Comparison of ENCODE assay signal across 3 cellular contexts in the genomic region with DNA sequence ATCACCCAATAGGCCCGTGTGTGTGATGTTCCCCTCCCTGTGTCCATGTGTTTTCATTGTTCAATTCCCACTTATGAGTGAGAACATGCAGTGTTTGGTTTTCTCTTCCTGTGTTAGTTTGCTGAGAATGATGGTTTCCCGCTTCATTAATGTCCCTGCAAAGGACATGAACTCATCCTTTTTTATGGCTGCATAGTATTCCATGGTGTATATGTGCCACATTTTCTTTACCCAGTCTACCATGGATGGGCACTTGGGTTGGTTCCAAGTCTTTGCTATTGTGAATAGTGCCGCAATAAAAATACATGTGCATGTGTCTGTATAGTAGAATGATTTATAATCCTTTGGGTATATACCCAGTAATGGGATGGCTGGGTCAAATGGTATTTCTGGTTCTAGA.
DNase-seq lines count a peak whose midpoint lies in the region; ATAC-seq, FAIRE-seq and TF ChIP-seq lines count a peak whose summit lies in the region.
"Not testable (repeated sequence)": the region's sequence is repeated elsewhere in the genome, so short reads cannot be mapped to it uniquely, and the experiment has no call there.

No MANE protein-coding gene starts in this region.

- POLR2A ChIA-PET in HEK293 (lab: Yijun Ruan, JAX); K562 (lab: Yijun Ruan, JAX): not testable (repeated sequence)

- H3K4me3 ChIP-seq in HEK293 (ENCODE audit: low read depth, low read length); K562: not testable (repeated sequence)
- H3K4me3 ChIP-seq in endodermal cell (ENCODE audit: low read length), result peak overlapping the region; percentile 27

- TF ChIP-seq RAD21 in K562 (CRISPR knock-in tag; conservative IDR thresholded peaks at IDR 0.05 in 1 of 2, IDR thresholded peaks at IDR 0.05 in 1 of 2), result not testable (repeated sequence)

- H3K4me1 ChIP-seq in HEK293 (ENCODE audit: control insufficient read depth, insufficient read depth, low read length); K562 (replicated peaks in 1 of 2; ENCODE audit: control insufficient read depth in 2 of 2, insufficient read depth in 2 of 2, low read length in 2 of 2); endodermal cell (ENCODE audit: control insufficient read depth, insufficient read depth, low read length): not testable (repeated sequence)

- H3K36me3 ChIP-seq in HEK293 (ENCODE audit: control insufficient read depth in 2 of 2, insufficient read depth in 1 of 2, low read length in 2 of 2); K562 (ENCODE audit: control insufficient read depth, insufficient read depth, low read length); endodermal cell (ENCODE audit: control insufficient read depth, insufficient read depth, low read length): not testable (repeated sequence)

- not testable (repeated sequence) for H3K79me2 ChIP-seq in K562 (ENCODE audit: control insufficient read depth, insufficient read depth, low read length)

- H3K9me3 ChIP-seq in HEK293 (ENCODE audit: control insufficient read depth, insufficient read depth, low read depth, low read length); K562 (replicated peaks; ENCODE audit: control insufficient read depth, insufficient read depth, low read depth, low read length): not testable (repeated sequence)
- peaks cover 54% of the 10 kb centered on the region for H3K9me3 ChIP-seq in endodermal cell (ENCODE audit: control insufficient read depth, low read length)

- H3K4me3 Mint-ChIP-seq in endodermal cell, result not testable (repeated sequence)

- TF ChIP-seq EP300 in K562 (IDR thresholded peaks at IDR 0.05; ENCODE audit: low read length), result not testable (repeated sequence)

- not testable (repeated sequence) for TF ChIP-seq CTCF in HEK293 (tag by site-specific recombination; IDR thresholded peaks at IDR 0.05); K562 (IDR thresholded peaks at IDR 0.05 in 2 of 3, conservative IDR thresholded peaks at IDR 0.05 in 1 of 3; ENCODE audit: insufficient read depth in 2 of 3, low read depth in 1 of 3, low read length in 3 of 3); endodermal cell (conservative IDR thresholded peaks at IDR 0.05)

- H4K20me1 ChIP-seq in K562 (replicated peaks; ENCODE audit: control insufficient read depth, insufficient read depth, low read length), result not testable (repeated sequence)

- WGBS in K562 (ENCODE audit: insufficient coverage, low coverage, missing lambda C conversion rate), result 2% methylated on average over 3 of the region's 3 CpGs
- 95 to 100% methylated on average over 1 to 2 of the region's 3 CpGs for WGBS in endodermal cell (ENCODE audit: insufficient coverage in 1 of 2, insufficient read length in 1 of 2), 2 experiments

- H3K9ac ChIP-seq in K562 (ENCODE audit: insufficient read depth in 1 of 2, low read depth in 2 of 2, low read length in 2 of 2); endodermal cell (ENCODE audit: extremely low read depth, low read length, poor library complexity, severe bottlenecking): not testable (repeated sequence)

- not testable (repeated sequence) for H3K27me3 ChIP-seq in K562 (ENCODE audit: control insufficient read depth in 2 of 2, insufficient read depth in 2 of 2, low read length in 2 of 2); endodermal cell (ENCODE audit: control insufficient read depth, insufficient read depth, low read length, poor library complexity, severe bottlenecking)

- not testable (repeated sequence) for H3K9me1 ChIP-seq in K562 (ENCODE audit: control insufficient read depth, insufficient read depth, low read length)

- not testable (repeated sequence) for TF ChIP-seq POLR2A in K562 (conservative IDR thresholded peaks at IDR 0.05)

- intact Hi-C loops in K562 (cut with micrococcal nuclease), result not testable (repeated sequence)

- DNase-seq in K562 (ENCODE audit: extremely low read depth in 1 of 4, low spot score in 3 of 4); endodermal cell: not testable (repeated sequence)

- H3K4me1 Mint-ChIP-seq in endodermal cell, result peaks cover 20% of the 10 kb centered on the region

- not testable (repeated sequence) for BruUV-seq in K562 (replicated peaks; lab: Mats Ljungman, UMichigan)

- not testable (repeated sequence) for FAIRE-seq in K562 (lab: Jason Lieb, UNC)

- not testable (repeated sequence) for H3K4me2 ChIP-seq in K562 (ENCODE audit: insufficient read depth, low read length)

- peaks cover 40% of the 10 kb centered on the region for H3K36me3 Mint-ChIP-seq in endodermal cell (ENCODE audit: low read depth)

- not testable (repeated sequence) for H3K27ac Mint-ChIP-seq in endodermal cell

- H3K27me3 Mint-ChIP-seq in endodermal cell (ENCODE audit: insufficient read depth), result not testable (repeated sequence)

- CTCF ChIA-PET in HEK293 (lab: Yijun Ruan, JAX), result interaction anchor here (0.7 kb wide), 1 partner anchor 1054 kb away, joined by 5 read pairs; no protein-coding TSS in a partner anchor
- CTCF ChIA-PET in K562 (lab: Yijun Ruan, JAX; ENCODE audit: low intra/inter-chr PET ratio), result not testable (repeated sequence)

- not testable (repeated sequence) for ATAC-seq in K562

- H2AFZ ChIP-seq in K562 (ENCODE audit: low read depth, low read length), result not testable (repeated sequence)

- in situ Hi-C loops in K562 (cut with MboI), result not testable (repeated sequence)

- H3K9me3 Mint-ChIP-seq in endodermal cell, result peaks cover 68% of the 10 kb centered on the region

- H3K27ac ChIP-seq in HEK293 (ENCODE audit: extremely low read depth, low read depth, low read length); K562 (ENCODE audit: extremely low read depth, low read depth, low read length); endodermal cell (ENCODE audit: low read depth, low read length): not testable (repeated sequence)

TF ChIP-seq in HEK293, 187 proteins besides CTCF, POLR2A, EP300 and RAD21:
- peak; percentile 82 for TF ChIP-seq ZNF146 (tag by site-specific recombination; IDR thresholded peaks at IDR 0.05)

TF ChIP-seq in K562, 482 proteins besides CTCF, POLR2A, EP300 and RAD21:
- TF ChIP-seq ZNF146 (CRISPR knock-in tag; IDR thresholded peaks at IDR 0.05; ENCODE audit: unreplicated experiment), result peak; percentile 79
